ENCODE assay signal across 20 cellular contexts in the genomic region with DNA sequence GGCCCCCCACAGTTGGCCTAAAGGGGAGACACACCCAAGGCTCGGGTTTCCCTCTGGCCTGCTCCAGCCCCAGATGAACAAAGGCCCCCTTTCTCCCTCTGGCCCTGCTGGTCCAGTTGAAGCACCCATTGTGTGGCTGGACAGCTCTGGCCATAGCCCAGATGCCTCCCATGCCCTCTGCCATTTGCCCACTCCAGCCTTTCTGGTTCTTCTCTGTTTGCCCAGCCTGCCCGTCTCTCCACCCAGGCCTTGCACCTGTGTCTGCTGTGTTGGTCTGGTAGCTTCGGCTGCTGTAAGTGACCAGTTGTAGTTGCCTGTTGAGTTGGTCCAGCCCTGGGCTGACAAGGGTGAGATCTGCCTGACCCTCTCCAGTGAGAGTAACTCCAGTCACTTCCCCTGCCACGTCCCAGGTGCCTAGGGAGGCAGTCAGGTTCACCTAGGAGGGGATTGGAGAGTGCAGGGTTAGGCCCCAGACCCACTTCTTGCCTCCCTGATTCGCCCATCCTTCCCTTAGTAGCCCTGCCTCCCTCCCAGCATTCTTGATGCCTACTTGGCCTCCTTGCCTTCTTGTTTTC. TPM values are rescaled to one million over a fixed set of nuclear protein-coding genes. Genes with fewer than 3 reads are reported as not detected.
DNase-seq lines count a peak whose midpoint lies in the region; ATAC-seq and TF ChIP-seq lines count a peak whose summit lies in the region.
"Had no signal": no experiment of that assay in that cellular context is flagged by ENCODE, and none has a peak within 500 bp of the region (broad histone marks: within the 10 kb centered on the region; RNA-seq: fewer than 3 reads in every experiment).

No MANE protein-coding gene starts in this region.

- no peak overlapping the region for H3K27ac Mint-ChIP-seq in activated CD4-positive, alpha-beta memory T cell treated with anti-CD3 and anti-CD28 coated beads, Interleukin-2, amount 10 ng/mL, durations not matched to agents 7 days and 5 days
- no peak overlapping the region for H3K27ac Mint-ChIP-seq in activated CD4-positive, alpha-beta memory T cell treated with anti-CD3 and anti-CD28 coated beads for 36 hours
- H3K27ac Mint-ChIP-seq: activated naive CD4-positive, alpha-beta T cell treated with anti-CD3 and anti-CD28 coated beads for 36 hours had no signal

- POLR2A ChIA-PET in activated CD4-positive, alpha-beta memory T cell treated with anti-CD3 and anti-CD28 coated beads, Interleukin-2, amount 10 ng/mL, durations not matched to agents 7 days and 5 days (lab: Charles Lee) = interaction anchor here (1.6 kb wide), 1 partner anchor 110 kb away, joined by 4 read pairs; a partner anchor contains a TSS
- POLR2A ChIA-PET in activated CD4-positive, alpha-beta memory T cell treated with anti-CD3 and anti-CD28 coated beads for 36 hours (lab: Charles Lee) = no interaction called here

- peaks cover 0 to 14% (median 0%) of the 10 kb centered on the region in 45 donors for H3K27me3 ChIP-seq in dorsolateral prefrontal cortex
- H3K27me3 ChIP-seq in testis = no peaks in the 10 kb centered on the region
- H3K27me3 ChIP-seq: MG63 had no signal

- H3K9me3 ChIP-seq in testis = no peaks in the 10 kb centered on the region
- H3K9me3 ChIP-seq: A549, colonic mucosa, gastrocnemius medialis, MG63, Peyer's patch, suprapubic skin had no signal

- H3K36me3 Mint-ChIP-seq in activated CD4-positive, alpha-beta memory T cell treated with anti-CD3 and anti-CD28 coated beads, Interleukin-2, amount 10 ng/mL, durations not matched to agents 7 days and 5 days (ENCODE audit: low read depth) = no peaks in the 10 kb centered on the region
- H3K36me3 Mint-ChIP-seq in activated CD4-positive, alpha-beta memory T cell treated with anti-CD3 and anti-CD28 coated beads for 36 hours = no peaks in the 10 kb centered on the region

- peak in 17 of 56 donors; percentile 7 to 51 (median 14) for TF ChIP-seq CTCF in dorsolateral prefrontal cortex (IDR thresholded peaks at IDR 0.05 in 54 of 56, conservative IDR thresholded peaks at IDR 0.05 in 2 of 56; ENCODE audit: low read depth in 1 of 56, partially characterized antibody in 56 of 56)
- no peak for TF ChIP-seq CTCF in testis (IDR thresholded peaks at IDR 0.05)

- H3K27me3 Mint-ChIP-seq in activated CD4-positive, alpha-beta memory T cell treated with anti-CD3 and anti-CD28 coated beads, Interleukin-2, amount 10 ng/mL, durations not matched to agents 7 days and 5 days = peaks cover 78% of the 10 kb centered on the region
- peaks cover 65% of the 10 kb centered on the region for H3K27me3 Mint-ChIP-seq in activated CD4-positive, alpha-beta memory T cell treated with anti-CD3 and anti-CD28 coated beads for 36 hours

- no peak for TF ChIP-seq POLR2A in testis (IDR thresholded peaks at IDR 0.05)

- H3K4me3 Mint-ChIP-seq in activated CD4-positive, alpha-beta memory T cell treated with anti-CD3 and anti-CD28 coated beads, Interleukin-2, amount 10 ng/mL, durations not matched to agents 7 days and 5 days = no peak overlapping the region
- no peak overlapping the region for H3K4me3 Mint-ChIP-seq in activated CD4-positive, alpha-beta memory T cell treated with anti-CD3 and anti-CD28 coated beads for 36 hours
- H3K4me3 Mint-ChIP-seq: activated naive CD4-positive, alpha-beta T cell treated with anti-CD3 and anti-CD28 coated beads for 36 hours had no signal

- ATAC-seq in GM18511 (IDR thresholded peaks at IDR 0.05; ENCODE audit: unreplicated experiment) (no peak), GM21367 (IDR thresholded peaks at IDR 0.05; ENCODE audit: unreplicated experiment) (no peak)
- ATAC-seq: A549, gastrocnemius medialis had no signal

- H3K4me3 ChIP-seq in dorsolateral prefrontal cortex (peak overlapping the region in 2 of 59 donors; percentile 5 to 18), testis (no peak overlapping the region)
- H3K4me3 ChIP-seq: A549; BLaER1 treated with 17β-estradiol and CSF1 and Interleukin-3, amounts not matched to agents 10 nM and 100 nM; colonic mucosa; gastrocnemius medialis; MG63; Peyer's patch; smooth muscle cell; suprapubic skin had no signal

- intact Hi-C loops in activated CD4-positive, alpha-beta memory T cell treated with anti-CD3 and anti-CD28 coated beads for 36 hours (cut with micrococcal nuclease) = loop anchor here (5.0 kb wide), 2 partner anchors 62 to 112 kb away; a partner anchor contains a TSS
- intact Hi-C loops in dorsolateral prefrontal cortex (cut with DNase I) (loop anchor here (2.0 to 5.0 kb wide), 3 partner anchors 47 to 112 kb away; a partner anchor contains a TSS), testis (cut with DNase I; ENCODE audit: low total_unique reads) (no loop called here)

- peaks cover 14% of the 10 kb centered on the region for H3K4me1 Mint-ChIP-seq in activated CD4-positive, alpha-beta memory T cell treated with anti-CD3 and anti-CD28 coated beads, Interleukin-2, amount 10 ng/mL, durations not matched to agents 7 days and 5 days
- peaks cover 19% of the 10 kb centered on the region for H3K4me1 Mint-ChIP-seq in activated CD4-positive, alpha-beta memory T cell treated with anti-CD3 and anti-CD28 coated beads for 36 hours (ENCODE audit: low read depth)

- H3K4me1 ChIP-seq in testis = peaks cover 16% of the 10 kb centered on the region
- H3K4me1 ChIP-seq: parathyroid adenoma had no signal

- peak overlapping the region in 30 of 59 donors; percentile 2 to 78 (median 30) for H3K27ac ChIP-seq in dorsolateral prefrontal cortex
- no peak overlapping the region for H3K27ac ChIP-seq in testis
- H3K27ac ChIP-seq: A549; BLaER1 treated with 17β-estradiol and CSF1 and Interleukin-3, amounts not matched to agents 10 nM and 100 nM; colonic mucosa; gastrocnemius medialis; parathyroid adenoma; Peyer's patch; suprapubic skin had no signal

- H3K9me3 Mint-ChIP-seq in activated CD4-positive, alpha-beta memory T cell treated with anti-CD3 and anti-CD28 coated beads, Interleukin-2, amount 10 ng/mL, durations not matched to agents 7 days and 5 days = no peaks in the 10 kb centered on the region
- no peaks in the 10 kb centered on the region for H3K9me3 Mint-ChIP-seq in activated CD4-positive, alpha-beta memory T cell treated with anti-CD3 and anti-CD28 coated beads for 36 hours
- H3K9me3 Mint-ChIP-seq: activated naive CD4-positive, alpha-beta T cell treated with anti-CD3 and anti-CD28 coated beads for 36 hours had no signal

- 89 to 90% methylated on average over 5 of the region's 5 CpGs for WGBS in testis, 2 donors

- CTCF ChIA-PET in activated CD4-positive, alpha-beta memory T cell treated with anti-CD3 and anti-CD28 coated beads, Interleukin-2, amount 10 ng/mL, durations not matched to agents 7 days and 5 days (lab: Charles Lee) = interaction anchor here (1.2 to 5.3 kb wide), 3 partner anchors 10 to 63 kb away, joined by 4 to 47 read pairs (median 14); no protein-coding TSS in a partner anchor
- CTCF ChIA-PET in activated CD4-positive, alpha-beta memory T cell treated with anti-CD3 and anti-CD28 coated beads for 36 hours (lab: Charles Lee) = interaction anchor here (1.0 to 5.1 kb wide), 5 partner anchors 9 to 171 kb away, joined by 3 to 43 read pairs (median 4); no protein-coding TSS in a partner anchor

- DNase-seq in activated CD4-positive, alpha-beta memory T cell treated with anti-CD3 and anti-CD28 coated beads, Interleukin-2, amount 10 ng/mL, durations not matched to agents 7 days and 5 days = peak; percentile 14
- DNase-seq in activated CD4-positive, alpha-beta memory T cell treated with anti-CD3 and anti-CD28 coated beads for 36 hours = no peak
- peak in 7 of 10 donors; percentile 56 to 76 (median 70) for DNase-seq in dorsolateral prefrontal cortex
- peak; percentile 78 for DNase-seq in midbrain (lab: John Stamatoyannopoulos, UW)
- DNase-seq in testis = peak; percentile 10
- DNase-seq in GF-D8 (lab: John Stamatoyannopoulos, UW) = no peak
- DNase-seq: activated CD4-positive, alpha-beta T cell treated with anti-CD3 and anti-CD28 coated beads for 4 hours; activated naive CD4-positive, alpha-beta T cell treated with anti-CD3 and anti-CD28 coated beads for 36 hours; colonic mucosa; gastrocnemius medialis; MG63; stimulated activated CD4-positive, alpha-beta T cell treated with anti-CD3 and anti-CD28 coated beads, Interleukin-4, amount 100 ng/mL, for 4 hours had no signal

- H3K36me3 ChIP-seq in testis (ENCODE audit: low read depth, missing control alignments) = no peaks in the 10 kb centered on the region
- H3K36me3 ChIP-seq: colonic mucosa, MG63, Peyer's patch, suprapubic skin had no signal

RNA-seq across cellular contexts. Expression of a gene that starts 3.0 kb away (rescaled TPM):
- total RNA-seq in activated CD4-positive, alpha-beta memory T cell treated with anti-CD3 and anti-CD28 coated beads, Interleukin-2, amount 10 ng/mL, durations not matched to agents 7 days and 5 days = 1 to 10 TPM; 1.4 to 1.8 TPM
- total RNA-seq in activated CD4-positive, alpha-beta memory T cell treated with anti-CD3 and anti-CD28 coated beads for 36 hours = 1 to 10 TPM; 1.7 to 2.1 TPM
- total RNA-seq in dorsolateral prefrontal cortex = 100 to 1,000 TPM in 16 of 120 experiments, 10 to 100 TPM in 104; 23.9 to 123 (median 85.1) TPM
- total RNA-seq in testis = 1 to 10 TPM; 2.3 to 3.2 TPM
- 1.8 TPM for polyA plus RNA-seq in testis (ENCODE audit: insufficient read depth, low read depth, low replicate concordance)

RNA-seq across cellular contexts. Expression of a gene that starts 18.7 kb away (rescaled TPM):
- total RNA-seq in activated CD4-positive, alpha-beta memory T cell treated with anti-CD3 and anti-CD28 coated beads, Interleukin-2, amount 10 ng/mL, durations not matched to agents 7 days and 5 days = under 1 TPM; 0.55 to 0.93 TPM
- total RNA-seq in activated CD4-positive, alpha-beta memory T cell treated with anti-CD3 and anti-CD28 coated beads for 36 hours = 1 to 10 TPM; 1.4 to 2.5 TPM
- 100 to 1,000 TPM in 54 of 120 experiments, 10 to 100 TPM in 66; 29.1 to 145 (median 96.5) TPM for total RNA-seq in dorsolateral prefrontal cortex
- total RNA-seq in testis = 10 to 100 TPM; 18.0 to 26.5 TPM
- 18.7 TPM for polyA plus RNA-seq in testis (ENCODE audit: insufficient read depth, low read depth, low replicate concordance)

RNA-seq across cellular contexts. Expression of a gene that starts 25.4 kb away (rescaled TPM):
- total RNA-seq in activated CD4-positive, alpha-beta memory T cell treated with anti-CD3 and anti-CD28 coated beads, Interleukin-2, amount 10 ng/mL, durations not matched to agents 7 days and 5 days = 10 to 100 TPM; 19.3 to 21.8 TPM
- 10 to 100 TPM; 15.4 to 15.8 TPM for total RNA-seq in activated CD4-positive, alpha-beta memory T cell treated with anti-CD3 and anti-CD28 coated beads for 36 hours
- total RNA-seq in dorsolateral prefrontal cortex (100 to 1,000 TPM in 112 of 120 experiments, 10 to 100 TPM in 8; 85.9 to 178 (median 123) TPM), testis (10 to 100 TPM; 45.0 to 60.4 TPM)
- polyA plus RNA-seq in testis (ENCODE audit: insufficient read depth, low read depth, low replicate concordance) = 37.9 TPM

RNA-seq across cellular contexts. Expression of a gene that starts 39.0 kb away (rescaled TPM):
- total RNA-seq in activated CD4-positive, alpha-beta memory T cell treated with anti-CD3 and anti-CD28 coated beads, Interleukin-2, amount 10 ng/mL, durations not matched to agents 7 days and 5 days = 10 to 100 TPM; 21.6 to 21.9 TPM
- total RNA-seq in activated CD4-positive, alpha-beta memory T cell treated with anti-CD3 and anti-CD28 coated beads for 36 hours = 10 to 100 TPM; 17.8 to 20.6 TPM
- 100 to 1,000 TPM in 2 of 120 experiments, 10 to 100 TPM in 118; 37.9 to 103 (median 73.9) TPM for total RNA-seq in dorsolateral prefrontal cortex
- total RNA-seq in testis = 10 to 100 TPM; 47.6 to 54.6 TPM
- 78.0 TPM for polyA plus RNA-seq in testis (ENCODE audit: insufficient read depth, low read depth, low replicate concordance)

Comparison
In these comparisons a context has a peak if more than half of its experiments do, and no peak if none do; other contexts are left out.
1. DNase-seq: peak in activated CD4-positive, alpha-beta memory T cell treated with anti-CD3 and anti-CD28 coated beads, Interleukin-2, amount 10 ng/mL, durations not matched to agents 7 days and 5 days (single experiment), dorsolateral prefrontal cortex (7 of 10), midbrain (single experiment) and testis (single experiment); none in activated CD4-positive, alpha-beta memory T cell treated with anti-CD3 and anti-CD28 coated beads for 36 hours (single experiment) and GF-D8 (single experiment).
2. H3K27ac ChIP-seq: peak in dorsolateral prefrontal cortex (30 of 59); none in testis (0 of 2).
3. RNA of a gene that starts 3.0 kb away (total RNA-seq): 23.9 to 123 TPM in dorsolateral prefrontal cortex; 2.3 to 3.2 TPM in testis, 1.7 to 2.1 TPM in activated CD4-positive, alpha-beta memory T cell treated with anti-CD3 and anti-CD28 coated beads for 36 hours and 1.4 to 1.8 TPM in activated CD4-positive, alpha-beta memory T cell treated with anti-CD3 and anti-CD28 coated beads, Interleukin-2, amount 10 ng/mL, durations not matched to agents 7 days and 5 days; every median in the first group is over 4 times any median in the second.
4. RNA of a gene that starts 18.7 kb away (total RNA-seq): 29.1 to 145 TPM in dorsolateral prefrontal cortex and 18.0 to 26.5 TPM in testis; 1.4 to 2.5 TPM in activated CD4-positive, alpha-beta memory T cell treated with anti-CD3 and anti-CD28 coated beads for 36 hours and 0.55 to 0.93 TPM in activated CD4-positive, alpha-beta memory T cell treated with anti-CD3 and anti-CD28 coated beads, Interleukin-2, amount 10 ng/mL, durations not matched to agents 7 days and 5 days; every median in the first group is over 4 times any median in the second.